Comparison of ENCODE assay signal across 16 cellular contexts in genomic region chr9:8978334-8978733, GRCh38.
DNase-seq lines count a peak whose midpoint lies in the region; ATAC-seq and TF ChIP-seq lines count a peak whose summit lies in the region.
"Had no signal": no experiment of that assay in that cellular context is flagged by ENCODE, and none has a peak within 500 bp of the region (broad histone marks: within the 10 kb centered on the region; RNA-seq: fewer than 3 reads in every experiment).

No MANE protein-coding gene starts in this region.

- H3T11ph ChIP-seq in H9 (ENCODE audit: low read length), result no peak overlapping the region

- H3K27ac ChIP-seq in 22Rv1 (no peak overlapping the region), H9 (ENCODE audit: insufficient read length, low read depth, low read length) (no peak overlapping the region), OCI-LY7 (ENCODE audit: low read depth, low read length, poor library complexity, severe bottlenecking) (no peak overlapping the region), endodermal cell (ENCODE audit: low read depth, low read length) (no peak overlapping the region)
- H3K27ac ChIP-seq: BLaER1 treated with 17β-estradiol and CSF1 and Interleukin-3, amounts not matched to agents 10 nM and 100 nM had no signal

- ATAC-seq in GM21737 (IDR thresholded peaks at IDR 0.05; ENCODE audit: unreplicated experiment) (no peak), HG03025 (IDR thresholded peaks at IDR 0.05; ENCODE audit: low FRiP score, unreplicated experiment) (no peak)

- H3K79me2 ChIP-seq in H9 (ENCODE audit: insufficient read depth, low read length) (no peaks in the 10 kb centered on the region), OCI-LY7 (ENCODE audit: insufficient read depth, low read depth, low read length) (no peaks in the 10 kb centered on the region)

- BruUV-seq in OCI-LY7 (replicated peaks; lab: Mats Ljungman, UMichigan), result no TSS peak

- H2BK12ac ChIP-seq in H9 (ENCODE audit: insufficient read length, low read depth, low read length), result no peak overlapping the region

- H3K4ac ChIP-seq in H9 (ENCODE audit: low read depth, low read length), result no peak overlapping the region

- no peak overlapping the region for H2AK5ac ChIP-seq in H9 (ENCODE audit: insufficient read length, low read length)

- H3K36me3 Mint-ChIP-seq in H9 (ENCODE audit: insufficient read depth in 1 of 3, low read depth in 3 of 3), result no peaks in the 10 kb centered on the region
- no peaks in the 10 kb centered on the region for H3K36me3 Mint-ChIP-seq in endodermal cell (ENCODE audit: low read depth)
- H3K36me3 Mint-ChIP-seq: CD4-positive, CD25-positive, alpha-beta regulatory T cell had no signal

- no peak overlapping the region for H3K23ac ChIP-seq in H9 (ENCODE audit: insufficient read length, low read depth, low read length)

- no peaks in the 10 kb centered on the region for H3K23me2 ChIP-seq in H9 (ENCODE audit: insufficient read length, low read depth, low read length, poor library complexity, severe bottlenecking)

- no peaks in the 10 kb centered on the region for H3K27me3 Mint-ChIP-seq in H9 (ENCODE audit: low read depth)
- no peaks in the 10 kb centered on the region for H3K27me3 Mint-ChIP-seq in endodermal cell (ENCODE audit: insufficient read depth)
- H3K27me3 Mint-ChIP-seq: CD4-positive, CD25-positive, alpha-beta regulatory T cell had no signal

- no peak overlapping the region for H4K91ac ChIP-seq in H9 (ENCODE audit: insufficient read length, low read depth, low read length)

- H4K20me1 ChIP-seq in H9 (ENCODE audit: control insufficient read depth, insufficient read depth, insufficient read length), result no peaks in the 10 kb centered on the region
- H4K20me1 ChIP-seq in OCI-LY7 (ENCODE audit: insufficient read depth, low read length), result no peaks in the 10 kb centered on the region
- H4K20me1 ChIP-seq: BLaER1 treated with 17β-estradiol and CSF1 and Interleukin-3, amounts not matched to agents 10 nM and 100 nM had no signal

- H3K4me3 Mint-ChIP-seq in H9, result no peak overlapping the region
- H3K4me3 Mint-ChIP-seq in endodermal cell, result no peak overlapping the region
- H3K4me3 Mint-ChIP-seq: CD4-positive, CD25-positive, alpha-beta regulatory T cell had no signal

- no peak overlapping the region for H3K18ac ChIP-seq in H9 (ENCODE audit: insufficient read length, low read depth, low read length)

- H4K8ac ChIP-seq in H9 (replicated peaks; ENCODE audit: insufficient read length, low read depth, low read length), result no peak overlapping the region

- H3K4me1 ChIP-seq in H9 (ENCODE audit: insufficient read depth, low read length) (no peaks in the 10 kb centered on the region), OCI-LY7 (ENCODE audit: insufficient read depth, low read length, poor library complexity, severe bottlenecking) (no peaks in the 10 kb centered on the region), endodermal cell (ENCODE audit: control insufficient read depth, insufficient read depth, low read length) (no peaks in the 10 kb centered on the region)

- H3K79me1 ChIP-seq in H9 (ENCODE audit: insufficient read depth, low read depth, low read length, poor library complexity, severe bottlenecking), result no peaks in the 10 kb centered on the region

- H3K14ac ChIP-seq in H9 (ENCODE audit: insufficient read depth, low read length), result no peak overlapping the region; the same call in 1 of the 2 replicates

- DNase-seq in H9, result no peak
- DNase-seq in OCI-LY7 (ENCODE audit: low spot score), result no peak
- DNase-seq in endodermal cell, result no peak
- no peak for DNase-seq in COLO668 (lab: John Stamatoyannopoulos, UW; ENCODE audit: unreplicated experiment)
- no peak for DNase-seq in central memory CD4-positive, alpha-beta T cell
- DNase-seq: 8988T; ACHN; Calu3; CD4-positive, CD25-positive, alpha-beta regulatory T cell; DMS 273 treated with DMSO at 0.1 percent for 48 hours; EL; IMR-90 had no signal

- H3K4me1 Mint-ChIP-seq in H9, result no peaks in the 10 kb centered on the region
- H3K4me1 Mint-ChIP-seq in endodermal cell, result no peaks in the 10 kb centered on the region
- H3K4me1 Mint-ChIP-seq: CD4-positive, CD25-positive, alpha-beta regulatory T cell had no signal

- H4K5ac ChIP-seq in H9 (ENCODE audit: insufficient read length, low read depth, low read length), result no peak overlapping the region

- H3K9me3 ChIP-seq in H9 (ENCODE audit: control insufficient read depth, low read depth, low read length) (no peaks in the 10 kb centered on the region), OCI-LY7 (ENCODE audit: low read length) (no peaks in the 10 kb centered on the region), endodermal cell (ENCODE audit: control insufficient read depth, low read length) (no peaks in the 10 kb centered on the region)
- H3K9me3 ChIP-seq: BLaER1 treated with 17β-estradiol and CSF1 and Interleukin-3, amounts not matched to agents 10 nM and 100 nM had no signal

- H3K27me3 ChIP-seq in H9 (ENCODE audit: insufficient read depth, low read length) (no peaks in the 10 kb centered on the region), endodermal cell (ENCODE audit: control insufficient read depth, insufficient read depth, low read length, poor library complexity, severe bottlenecking) (no peaks in the 10 kb centered on the region)
- H3K27me3 ChIP-seq: BLaER1 treated with 17β-estradiol and CSF1 and Interleukin-3, amounts not matched to agents 10 nM and 100 nM had no signal

- H3K9ac ChIP-seq in H9 (ENCODE audit: extremely low read depth, insufficient read length, low read length) (no peak overlapping the region), endodermal cell (ENCODE audit: extremely low read depth, low read length, poor library complexity, severe bottlenecking) (no peak overlapping the region)
- H3K9ac ChIP-seq: BLaER1 treated with 17β-estradiol and CSF1 and Interleukin-3, amounts not matched to agents 10 nM and 100 nM had no signal

- H2BK20ac ChIP-seq in H9 (ENCODE audit: low read depth, low read length, poor library complexity, severe bottlenecking), result no peak overlapping the region

- no peak overlapping the region for H2BK15ac ChIP-seq in H9 (ENCODE audit: low read depth, low read length)

- no peak overlapping the region for H2BK120ac ChIP-seq in H9 (ENCODE audit: low read depth, low read length, poor library complexity, severe bottlenecking)

- H3K9me3 Mint-ChIP-seq in H9 (0 out of 5 replicates have a peak, but pooled peaks cover 0 to under 1% of the 10 kb centered on the region in 2 experiments), endodermal cell (no peaks in the 10 kb centered on the region)

- peak; percentile 13; the same call in 1 of the 2 replicates for TF ChIP-seq CTCF in 22Rv1 (IDR thresholded peaks at IDR 0.05)
- peak; percentile 48 for TF ChIP-seq CTCF in H9 (conservative IDR thresholded peaks at IDR 0.05)
- peak; percentile 47 for TF ChIP-seq CTCF in OCI-LY7 (conservative IDR thresholded peaks at IDR 0.05; ENCODE audit: low read length)
- peak; percentile 54 for TF ChIP-seq CTCF in endodermal cell (conservative IDR thresholded peaks at IDR 0.05)

- CTCF ChIA-PET in OCI-LY7 (lab: Charles Lee; ENCODE audit: unreplicated experiment), result no interaction called here

- no peak overlapping the region for H2BK5ac ChIP-seq in H9 (ENCODE audit: insufficient read length, low read length)

- POLR2A ChIA-PET in OCI-LY7 (lab: Charles Lee), result no interaction called here

- intact Hi-C loops in OCI-LY7 (cut with micrococcal nuclease; ENCODE audit: unreplicated experiment), result no loop called here

- H3K36me3 ChIP-seq in OCI-LY7 (ENCODE audit: insufficient read depth, low read length) (no peaks in the 10 kb centered on the region), endodermal cell (ENCODE audit: control insufficient read depth, insufficient read depth, low read length) (no peaks in the 10 kb centered on the region)
- H3K36me3 ChIP-seq: BLaER1 treated with 17β-estradiol and CSF1 and Interleukin-3, amounts not matched to agents 10 nM and 100 nM had no signal

- H3K27ac Mint-ChIP-seq in H9, result no peak overlapping the region
- no peak overlapping the region for H3K27ac Mint-ChIP-seq in endodermal cell
- H3K27ac Mint-ChIP-seq: CD4-positive, CD25-positive, alpha-beta regulatory T cell had no signal

- H3K9me2 ChIP-seq in OCI-LY7 (ENCODE audit: insufficient read depth, low read length), result no peaks in the 10 kb centered on the region

- no peak overlapping the region for H3K4me3 ChIP-seq in OCI-LY7 (ENCODE audit: low read depth, low read length, poor library complexity, severe bottlenecking)
- no peak overlapping the region for H3K4me3 ChIP-seq in endodermal cell (ENCODE audit: low read length)
- H3K4me3 ChIP-seq: BLaER1 treated with 17β-estradiol and CSF1 and Interleukin-3, amounts not matched to agents 10 nM and 100 nM had no signal

- no peak overlapping the region for H2AFZ ChIP-seq in H9 (ENCODE audit: low read length)
- H2AFZ ChIP-seq in OCI-LY7 (ENCODE audit: low read length), result no peak overlapping the region

- WGBS in H9 (ENCODE audit: extremely low coverage, insufficient read length, low lambda C conversion rate), result no CpG with 5 or more reads among the region's 6 CpGs
- 96% methylated on average over 3 to 6 of the region's 6 CpGs for WGBS in endodermal cell (ENCODE audit: insufficient coverage in 1 of 2, insufficient read length in 1 of 2), 2 experiments

- H3K4me2 ChIP-seq in H9 (ENCODE audit: insufficient read depth, insufficient read length, low read length) (no peak overlapping the region), OCI-LY7 (ENCODE audit: low read length) (no peak overlapping the region)
- H3K4me2 ChIP-seq: BLaER1 treated with 17β-estradiol and CSF1 and Interleukin-3, amounts not matched to agents 10 nM and 100 nM had no signal

- no peak overlapping the region for H3K56ac ChIP-seq in H9 (ENCODE audit: insufficient read length, low read depth, low read length)
